Comparison of ENCODE assay signal across 1 cellular context in genomic region chr19:51019544-51019925, GRCh38.
TF ChIP-seq lines count a peak whose summit lies in the region.

TSS of gene KLK10 (minus strand) at chr19:51019709. CDS start at chr19:51019130, 579 bp downstream.

TF ChIP-seq in H1, 55 proteins besides CTCF, POLR2A, EP300 and RAD21:
- no peak for TF ChIP-seq JUND (IDR thresholded peaks at IDR 0.05; ENCODE audit: low read length)
- TF ChIP-seq RNF2 (IDR thresholded peaks at IDR 0.05; ENCODE audit: borderline replicate concordance, low read depth, low read length, missing control alignments, poor library complexity, severe bottlenecking) = no peak
- no peak for TF ChIP-seq RFX5 (IDR thresholded peaks at IDR 0.05; ENCODE audit: borderline replicate concordance, low read depth, low read length)
- TF ChIP-seq CEBPB (IDR thresholded peaks at IDR 0.05; ENCODE audit: low read depth, low read length) = no peak
- TF ChIP-seq KDM1A (IDR thresholded peaks at IDR 0.05; ENCODE audit: borderline replicate concordance, low read length) = no peak
- TF ChIP-seq POLR2AphosphoS5 (IDR thresholded peaks at IDR 0.05; ENCODE audit: low read depth, low read length) = no peak
- TF ChIP-seq SP1 (IDR thresholded peaks at IDR 0.05; ENCODE audit: low read depth, low read length) = no peak
- TF ChIP-seq CBX8 (IDR thresholded peaks at IDR 0.05; ENCODE audit: borderline replicate concordance, low read depth, low read length) = no peak
- TF ChIP-seq SRF (IDR thresholded peaks at IDR 0.05; ENCODE audit: low read depth, low read length) = no peak
- TF ChIP-seq TAF1 (IDR thresholded peaks at IDR 0.05; ENCODE audit: low read depth, low read length) = no peak
- no peak for TF ChIP-seq ATF2 (IDR thresholded peaks at IDR 0.05; ENCODE audit: low read length)
- no peak for TF ChIP-seq NRF1 (IDR thresholded peaks at IDR 0.05; ENCODE audit: low read depth, low read length)
- TF ChIP-seq ASH2L (IDR thresholded peaks at IDR 0.05; ENCODE audit: low read length) = no peak
- no peak for TF ChIP-seq SIRT6 (IDR thresholded peaks at IDR 0.05; ENCODE audit: low read length)
TF ChIP-seq in H1: peak in this region for 0.
